Comparison of ENCODE assay signal across 1 cellular context in the genomic region with DNA sequence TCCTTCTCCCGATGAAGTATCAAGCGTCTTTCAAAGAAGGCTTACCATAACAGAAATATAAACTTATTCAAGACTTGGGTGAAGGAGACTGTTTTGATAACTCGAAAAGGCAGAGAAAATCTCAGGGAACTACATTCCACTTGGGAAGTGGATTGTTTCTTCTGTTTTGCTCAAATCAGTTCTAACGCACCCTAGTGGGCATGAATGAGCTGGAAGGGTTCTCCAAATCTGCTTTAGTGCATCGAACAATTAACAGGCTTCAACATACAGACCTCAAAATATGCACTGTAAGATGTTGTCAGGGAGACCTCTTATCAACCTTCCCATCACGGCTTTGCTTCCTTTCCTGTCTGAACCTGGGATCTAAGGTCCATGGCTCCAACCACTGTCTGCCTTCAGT.
TF ChIP-seq lines count a peak whose summit lies in the region.

No MANE protein-coding gene starts in this region.

TF ChIP-seq in liver, 16 proteins besides CTCF, POLR2A, EP300 and RAD21 (continued from another document):
- TF ChIP-seq, protein P1, sequence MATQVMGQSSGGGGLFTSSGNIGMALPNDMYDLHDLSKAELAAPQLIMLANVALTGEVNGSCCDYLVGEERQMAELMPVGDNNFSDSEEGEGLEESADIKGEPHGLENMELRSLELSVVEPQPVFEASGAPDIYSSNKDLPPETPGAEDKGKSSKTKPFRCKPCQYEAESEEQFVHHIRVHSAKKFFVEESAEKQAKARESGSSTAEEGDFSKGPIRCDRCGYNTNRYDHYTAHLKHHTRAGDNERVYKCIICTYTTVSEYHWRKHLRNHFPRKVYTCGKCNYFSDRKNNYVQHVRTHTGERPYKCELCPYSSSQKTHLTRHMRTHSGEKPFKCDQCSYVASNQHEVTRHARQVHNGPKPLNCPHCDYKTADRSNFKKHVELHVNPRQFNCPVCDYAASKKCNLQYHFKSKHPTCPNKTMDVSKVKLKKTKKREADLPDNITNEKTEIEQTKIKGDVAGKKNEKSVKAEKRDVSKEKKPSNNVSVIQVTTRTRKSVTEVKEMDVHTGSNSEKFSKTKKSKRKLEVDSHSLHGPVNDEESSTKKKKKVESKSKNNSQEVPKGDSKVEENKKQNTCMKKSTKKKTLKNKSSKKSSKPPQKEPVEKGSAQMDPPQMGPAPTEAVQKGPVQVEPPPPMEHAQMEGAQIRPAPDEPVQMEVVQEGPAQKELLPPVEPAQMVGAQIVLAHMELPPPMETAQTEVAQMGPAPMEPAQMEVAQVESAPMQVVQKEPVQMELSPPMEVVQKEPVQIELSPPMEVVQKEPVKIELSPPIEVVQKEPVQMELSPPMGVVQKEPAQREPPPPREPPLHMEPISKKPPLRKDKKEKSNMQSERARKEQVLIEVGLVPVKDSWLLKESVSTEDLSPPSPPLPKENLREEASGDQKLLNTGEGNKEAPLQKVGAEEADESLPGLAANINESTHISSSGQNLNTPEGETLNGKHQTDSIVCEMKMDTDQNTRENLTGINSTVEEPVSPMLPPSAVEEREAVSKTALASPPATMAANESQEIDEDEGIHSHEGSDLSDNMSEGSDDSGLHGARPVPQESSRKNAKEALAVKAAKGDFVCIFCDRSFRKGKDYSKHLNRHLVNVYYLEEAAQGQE (IDR thresholded peaks at IDR 0.05): no peak
- TF ChIP-seq NR2F2 (IDR thresholded peaks at IDR 0.05) (no peak), TAF1 (conservative IDR thresholded peaks at IDR 0.05) (no peak), JUND (IDR thresholded peaks at IDR 0.05) (no peak), RXRA (IDR thresholded peaks at IDR 0.05) (no peak), HNF4G (IDR thresholded peaks at IDR 0.05) (no peak)
